19 cellular contexts compared by ENCODE assay signal in the genomic region with DNA sequence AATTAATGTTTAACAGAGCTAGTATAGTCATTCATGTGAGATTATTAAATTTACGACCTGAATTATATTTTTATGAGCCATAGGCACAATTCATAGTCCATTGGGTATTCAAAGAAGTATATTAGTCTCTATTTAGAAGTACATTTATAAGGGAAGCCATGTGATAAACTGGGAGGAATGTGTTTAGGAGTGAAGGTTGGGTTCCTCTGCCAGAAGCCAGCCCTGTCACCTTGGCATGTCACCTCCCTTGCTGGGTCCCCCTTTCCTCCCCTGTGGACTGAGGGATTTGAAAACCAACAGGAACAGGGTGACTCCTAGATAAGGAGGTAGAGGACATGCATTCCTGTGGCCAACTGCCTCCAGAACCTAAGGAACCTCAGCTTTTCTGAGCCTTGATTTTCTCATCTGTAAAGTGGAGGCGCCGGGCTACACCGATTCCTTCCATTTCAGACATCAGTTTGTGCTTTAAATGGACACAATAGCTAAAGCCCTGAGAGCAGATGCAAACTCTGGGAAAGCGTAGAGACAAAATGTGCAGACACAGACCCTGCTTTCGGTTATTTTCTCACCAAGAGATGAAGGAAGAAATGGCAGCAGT. TPM values are rescaled to one million over a fixed set of nuclear protein-coding genes. Genes with fewer than 3 reads are reported as not detected.
DNase-seq lines count a peak whose midpoint lies in the region; ATAC-seq and TF ChIP-seq lines count a peak whose summit lies in the region.
"Had no signal": no experiment of that assay in that cellular context is flagged by ENCODE, and none has a peak within 500 bp of the region (broad histone marks: within the 10 kb centered on the region; RNA-seq: fewer than 3 reads in every experiment).

No MANE protein-coding gene starts in this region.

- H3K9me3 ChIP-seq in right atrium auricular region (no peaks in the 10 kb centered on the region), heart right ventricle (no peaks in the 10 kb centered on the region)

- TF ChIP-seq CTCF in right atrium auricular region (IDR thresholded peaks at IDR 0.05) (no peak), heart right ventricle (IDR thresholded peaks at IDR 0.05) (no peak), GM10266 (IDR thresholded peaks at IDR 0.05; ENCODE audit: control insufficient read depth, insufficient read depth, low read depth, missing control alignments) (no peak)

- H3K4me3 ChIP-seq in right atrium auricular region (no peak overlapping the region), heart right ventricle (no peak overlapping the region)

- H3K27me3 ChIP-seq in right atrium auricular region (no peaks in the 10 kb centered on the region), heart right ventricle (peaks cover 0 to 31% (median 0%) of the 10 kb centered on the region in 7 donors)

- 93 to 95% methylated on average over 6 of the region's 6 CpGs for WGBS in heart right ventricle, 2 donors

- no peaks in the 10 kb centered on the region for H3K4me1 ChIP-seq in right atrium auricular region
- H3K4me1 ChIP-seq in heart right ventricle = peaks cover 0 to 7% (median 4%) of the 10 kb centered on the region in 9 donors

- no peaks in the 10 kb centered on the region for H3K36me3 ChIP-seq in right atrium auricular region
- H3K36me3 ChIP-seq in heart right ventricle = no peaks in the 10 kb centered on the region

- no peak overlapping the region for H3K27ac ChIP-seq in right atrium auricular region
- H3K27ac ChIP-seq in heart right ventricle = no peak overlapping the region
- H3K27ac ChIP-seq: 22Rv1 had no signal

- ATAC-seq in heart right ventricle (no peak), HG03442 (IDR thresholded peaks at IDR 0.05; ENCODE audit: unreplicated experiment) (no peak)
- ATAC-seq: CD8-positive, alpha-beta T cell had no signal

- intact Hi-C loops in heart right ventricle (cut with DNase I) = no loop called here

- peak; percentile 22 for DNase-seq in NCI-H1694 treated with DMSO at 0.1 percent for 48 hours (lab: John Stamatoyannopoulos, UW)
- no peak for DNase-seq in NCI-H1694 (lab: John Stamatoyannopoulos, UW)
- DNase-seq in right atrium auricular region (ENCODE audit: low spot score) = peak; percentile 32
- DNase-seq in heart right ventricle = no peak
- peak; percentile 38 for DNase-seq in islet precursor cell
- DNase-seq in GM10266 (ENCODE audit: extremely low spot score) = no peak
- DNase-seq: CD8-positive, alpha-beta T cell; COR-L47; DMS153; DMS79 treated with DMSO at 0.1 percent for 48 hours; EL; HCEC 1CT; HFFc6 had no signal

RNA-seq across cellular contexts. Expression of gene KRT2, which starts 5.4 kb away (rescaled TPM):
- total RNA-seq in right atrium auricular region (not detected), heart right ventricle (not detected)
- polyA plus RNA-seq in heart right ventricle = not detected
- total RNA-seq: A673, H1, HFFc6 had no signal
- polyA plus RNA-seq: BJ, CD14-positive monocyte, H1 had no signal

RNA-seq across cellular contexts. Expression of gene KRT1, which starts 22.8 kb away (rescaled TPM):
- total RNA-seq in right atrium auricular region (not detected), heart right ventricle (not detected)
- not detected for polyA plus RNA-seq in heart right ventricle
- total RNA-seq: A673, H1, HFFc6 had no signal
- polyA plus RNA-seq: BJ, CD14-positive monocyte, H1 had no signal

RNA-seq across cellular contexts. Expression of gene KRT73, which starts 39.0 kb away (rescaled TPM):
- total RNA-seq in right atrium auricular region (not detected), heart right ventricle (not detected)
- polyA plus RNA-seq in heart right ventricle = not detected
- total RNA-seq: A673, H1, HFFc6 had no signal
- polyA plus RNA-seq: BJ, CD14-positive monocyte, H1 had no signal

RNA-seq across cellular contexts. Expression of gene KRT77, which starts 45.9 kb away (rescaled TPM):
- total RNA-seq in right atrium auricular region (not detected), heart right ventricle (under 1 TPM in 1 of 10 donors, not detected in 9; 0.08 TPM)
- not detected for polyA plus RNA-seq in heart right ventricle
- total RNA-seq: A673; CD8-positive, alpha-beta T cell; H1; HFFc6 had no signal
- polyA plus RNA-seq: BJ, CD14-positive monocyte had no signal

RNA-seq across cellular contexts. Expression of gene KRT72, which starts 56.1 kb away (rescaled TPM):
- total RNA-seq in right atrium auricular region = not detected
- under 1 TPM in 1 of 10 donors, not detected in 9; 0.15 TPM for total RNA-seq in heart right ventricle
- polyA plus RNA-seq in heart right ventricle = not detected
- total RNA-seq: A673, H1, HFFc6 had no signal
- polyA plus RNA-seq: BJ, CD14-positive monocyte, H1 had no signal

Comparison
In these comparisons a context has a peak if more than half of its experiments do, and no peak if none do; other contexts are left out.
1. DNase-seq: peak in NCI-H1694 treated with DMSO at 0.1 percent for 48 hours (single experiment), right atrium auricular region (single experiment) and islet precursor cell (single experiment); none in NCI-H1694 (single experiment), heart right ventricle (0 of 2) and GM10266 (single experiment).